In the genomic region with DNA sequence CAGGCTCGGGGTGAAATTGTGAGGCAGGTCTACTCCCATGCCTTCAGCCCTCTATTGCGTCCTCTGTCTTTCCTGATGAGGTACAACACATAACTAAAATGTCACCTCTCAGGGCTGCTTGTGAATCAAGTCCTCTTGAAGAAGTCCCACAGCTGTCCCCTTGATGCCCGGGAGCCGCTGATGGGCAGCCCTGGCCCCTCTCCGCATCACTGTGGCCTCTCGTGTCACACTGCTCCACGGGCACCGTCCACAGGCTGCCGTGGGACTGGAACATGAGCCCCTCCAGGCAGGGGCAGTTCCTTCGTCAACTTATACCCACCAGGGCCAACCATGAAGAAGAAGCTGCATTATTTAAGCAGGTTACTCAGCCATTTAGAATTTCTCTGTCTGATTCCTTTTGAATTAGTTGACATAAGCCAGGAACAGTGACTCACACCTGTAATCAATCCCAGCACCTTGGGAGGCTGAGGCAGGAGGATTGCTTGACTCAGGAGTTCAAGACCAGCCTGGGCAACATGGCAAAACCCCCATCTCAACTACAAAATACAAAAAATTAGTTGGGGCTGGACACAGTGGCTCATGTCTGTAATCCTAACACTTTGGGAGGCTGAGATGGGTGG, we compare ENCODE assay signal across 16 cellular contexts.
"Had no signal": no experiment of that assay in that cellular context is flagged by ENCODE, and none has a peak within 500 bp of the region (broad histone marks: within the 10 kb centered on the region; RNA-seq: fewer than 3 reads in every experiment).

No MANE protein-coding gene starts in this region.

- H3K27me3 ChIP-seq: vagina had no signal

- H2AFZ ChIP-seq: parathyroid adenoma had no signal

- H3K27ac ChIP-seq: adrenal gland, dorsolateral prefrontal cortex, parathyroid adenoma, tibial artery, vagina had no signal

- H3K9me3 ChIP-seq: adrenal gland, vagina had no signal

- H3K36me3 ChIP-seq: adrenal gland, tibial artery, vagina had no signal

- ATAC-seq: left lobe of liver; mucosa of descending colon; naive thymus-derived CD4-positive, alpha-beta T cell; stimulated activated memory B cell treated with anti-CD40 and anti-IgM and Interleukin-4, amounts not matched to agents 10 μg/mL and 1 μg/mL and 100 μg/mL, for 72 hours had no signal

- DNase-seq: activated CD4-positive, CD25-positive, alpha-beta regulatory T cell treated with anti-CD3 and anti-CD28 coated beads, Interleukin-2, amount 50 U/mL, for 72 hours; activated T-cell treated with anti-CD3 and anti-CD28 coated beads, Interleukin-2, amount 50 U/mL, for 1 hour; dorsolateral prefrontal cortex; endodermal cell; erythroblast; mucosa of descending colon; naive thymus-derived CD4-positive, alpha-beta T cell; stimulated activated CD4-positive, alpha-beta T cell treated with anti-CD3 and anti-CD28 coated beads, Interleukin-2, amount 100 ng/mL, for 48 hours; T-helper 1 cell; T1000; tibial artery had no signal

- H3K9ac ChIP-seq: parathyroid adenoma had no signal

- H3K79me2 ChIP-seq: parathyroid adenoma had no signal

- H3K4me3 ChIP-seq: adrenal gland, dorsolateral prefrontal cortex, mucosa of descending colon, tibial artery, vagina had no signal

- H3K4me1 ChIP-seq: adrenal gland, parathyroid adenoma, tibial artery, vagina had no signal
